In genomic region chr7:150276132-150276695, GRCh38 we compare ENCODE assay signal across 8 cellular contexts. TPM values are rescaled to one million over a fixed set of nuclear protein-coding genes. Genes with fewer than 3 reads are reported as not detected.
DNase-seq lines count a peak whose midpoint lies in the region; ATAC-seq, FAIRE-seq and TF ChIP-seq lines count a peak whose summit lies in the region.
"Not testable (repeated sequence)": the region's sequence is repeated elsewhere in the genome, so short reads cannot be mapped to it uniquely, and the experiment has no call there.

No MANE protein-coding gene starts in this region.

- not testable (repeated sequence) for BruUV-seq in endothelial cell of umbilical vein (replicated peaks; lab: Mats Ljungman, UMichigan)

- not testable (repeated sequence) for H3K9me1 ChIP-seq in endothelial cell of umbilical vein (replicated peaks; ENCODE audit: control insufficient read depth, extremely low read depth, insufficient read depth, low read length)

- not testable (repeated sequence) for TF ChIP-seq POLR2A in endothelial cell of umbilical vein (IDR thresholded peaks at IDR 0.05; ENCODE audit: low read depth, low read length)

- not testable (repeated sequence) for H3K9ac ChIP-seq in Karpas-422 (ENCODE audit: low read length); OCI-LY1 (ENCODE audit: low read length); endothelial cell of umbilical vein (replicated peaks; ENCODE audit: extremely low read depth, insufficient read depth, low read length)

- H3K27ac ChIP-seq in C4-2B; Karpas-422 (ENCODE audit: low read length); OCI-LY1 (ENCODE audit: low read depth, low read length, poor library complexity, severe bottlenecking); endothelial cell of umbilical vein (ENCODE audit: insufficient read depth, low read depth, low read length): not testable (repeated sequence)

- POLR2A ChIA-PET in endothelial cell of umbilical vein (lab: Charles Lee), result not testable (repeated sequence)

- not testable (repeated sequence) for H3K79me2 ChIP-seq in Karpas-422 (ENCODE audit: low read length); OCI-LY1 (ENCODE audit: insufficient read depth, low read length); endothelial cell of umbilical vein (ENCODE audit: control insufficient read depth, insufficient read depth, low read length)

- peak; percentile 88 for ATAC-seq in left lobe of liver

- not testable (repeated sequence) for H3K4me3 ChIP-seq in Karpas-422 (ENCODE audit: low read length); OCI-LY1 (ENCODE audit: low read depth, low read length, poor library complexity, severe bottlenecking); endothelial cell of umbilical vein (replicated peaks in 1 of 3; ENCODE audit: insufficient read depth in 1 of 3, low read depth in 1 of 3, low read length in 3 of 3)

- H3K9me2 ChIP-seq in Karpas-422 (replicated peaks; ENCODE audit: insufficient read depth, low read length); OCI-LY1 (ENCODE audit: low read depth, low read length): not testable (repeated sequence)

- H2AFZ ChIP-seq in Karpas-422 (ENCODE audit: low read length); OCI-LY1 (ENCODE audit: low read length); endothelial cell of umbilical vein (ENCODE audit: low read depth, low read length): not testable (repeated sequence)

- not testable (repeated sequence) for H3K9me3 ChIP-seq in Karpas-422 (ENCODE audit: low read length); OCI-LY1 (ENCODE audit: low read length); endothelial cell of umbilical vein (replicated peaks; ENCODE audit: control insufficient read depth, insufficient read depth, low read length)

- TF ChIP-seq CTCF in C4-2B (conservative IDR thresholded peaks at IDR 0.05) (peak; percentile 89), OCI-LY1 (IDR thresholded peaks at IDR 0.05; ENCODE audit: low read length) (peak; percentile 60), endothelial cell of umbilical vein (IDR thresholded peaks at IDR 0.05; ENCODE audit: extremely low read depth in 1 of 2, insufficient read depth in 1 of 2, low read depth in 1 of 2, low read length in 2 of 2) (peak; percentile 28 to 39)

- H4K20me1 ChIP-seq in Karpas-422 (ENCODE audit: insufficient read depth, low read depth, low read length); OCI-LY1 (ENCODE audit: insufficient read depth, low read length); endothelial cell of umbilical vein (replicated peaks; ENCODE audit: control insufficient read depth, extremely low read depth, insufficient read depth, low read length): not testable (repeated sequence)

- H3K4me1 ChIP-seq in Karpas-422 (ENCODE audit: low read length); OCI-LY1 (ENCODE audit: insufficient read depth, low read length, severe bottlenecking); endothelial cell of umbilical vein (ENCODE audit: control insufficient read depth, extremely low read depth, insufficient read depth, low read length): not testable (repeated sequence)

- peak; percentile 89 for FAIRE-seq in endothelial cell of umbilical vein (lab: Jason Lieb, UNC)

- H3K36me3 ChIP-seq in Karpas-422 (ENCODE audit: insufficient read depth, low read length); OCI-LY1 (ENCODE audit: insufficient read depth, low read length); endothelial cell of umbilical vein (ENCODE audit: control insufficient read depth in 2 of 2, extremely low read depth in 1 of 2, insufficient read depth in 2 of 2, low read length in 2 of 2): not testable (repeated sequence)

- dilution Hi-C loops in endothelial cell of umbilical vein (cut with MboI; ENCODE audit: extremely low pct_ligation_motif_present, low sequenced_read_pairs), result not testable (repeated sequence)

- H3F3A ChIP-seq in OCI-LY1 (ENCODE audit: insufficient read depth, low read length), result not testable (repeated sequence)

- CTCF ChIA-PET in endothelial cell of umbilical vein (lab: Charles Lee), result interaction anchor here (1.2 kb wide), 1 partner anchor 392 kb away, joined by 3 read pairs; no protein-coding TSS in a partner anchor

- DNase-seq in GM19238 (ENCODE audit: insufficient read length, low spot score), result peak; percentile 22
- peak; percentile 72 for DNase-seq in Karpas-422
- peak; percentile 38 to 43 for DNase-seq in activated T-cell treated with anti-CD3 and anti-CD28 coated beads, Interleukin-2, amount 50 U/mL, for 48 hours
- peak; percentile 21 for DNase-seq in endothelial cell of umbilical vein (ENCODE audit: low read depth, low spot score)
- DNase-seq in left lobe of liver (ENCODE audit: low spot score), result not testable (repeated sequence)
- DNase-seq in stimulated activated CD4-positive, alpha-beta T cell treated with anti-CD3 and anti-CD28 coated beads, Interleukin-2, amount 100 ng/mL, for 4 hours (ENCODE audit: low read depth), result peak; percentile 17

- intact Hi-C loops in endothelial cell of umbilical vein (cut with micrococcal nuclease), result loop anchor here (5.0 kb wide), 1 partner anchor 469 kb away; no protein-coding TSS in a partner anchor

- H3K4me2 ChIP-seq in Karpas-422 (ENCODE audit: low read depth, low read length, poor library complexity, severe bottlenecking); OCI-LY1 (ENCODE audit: low read length); endothelial cell of umbilical vein (ENCODE audit: insufficient read depth, low read length): not testable (repeated sequence)

- H3K27me3 ChIP-seq in Karpas-422 (ENCODE audit: low read length); OCI-LY1 (ENCODE audit: insufficient read depth, low read length); endothelial cell of umbilical vein (ENCODE audit: control insufficient read depth in 2 of 2, insufficient read depth in 2 of 2, low read length in 2 of 2): not testable (repeated sequence)

RNA-seq across cellular contexts. Expression of gene LRRC61, which starts 46.9 kb away (rescaled TPM):
- 4.1 and 16.5 TPM in 2 replicates for total RNA-seq in Karpas-422 (2014; rRNA removed; shearing (Covaris generic); ENCODE audit: low replicate concordance)
- total RNA-seq in endothelial cell of umbilical vein, result 0.39 TPM in 1 of 2 replicates, not detected in the other
- polyA plus RNA-seq in endothelial cell of umbilical vein, result 0.72 TPM in 2 replicates
- polyA plus RNA-seq in endothelial cell of umbilical vein (2011; cell fraction: cytosol; rRNA removed), result 0.65 and 0.82 TPM in 2 replicates
- 0.24 TPM in 1 of 2 replicates, not detected in the other for polyA plus RNA-seq in endothelial cell of umbilical vein (2011; cell fraction: nucleus; rRNA removed)
- 1.6 and 2.1 TPM in 2 replicates for polyA plus RNA-seq in endothelial cell of umbilical vein (2012)
- 0.32 and 2.1 TPM in 2 replicates for polyA minus RNA-seq in endothelial cell of umbilical vein
- polyA minus RNA-seq in endothelial cell of umbilical vein (2011; cell fraction: cytosol; rRNA and poly(A)+ RNA removed), result 38.1 TPM
- 1.3 and 1.9 TPM in 2 replicates for polyA minus RNA-seq in endothelial cell of umbilical vein (2011; cell fraction: nucleus; rRNA and poly(A)+ RNA removed)
- 14.0 TPM for total RNA-seq in left lobe of liver

RNA-seq across cellular contexts. Expression of gene ACTR3C, which starts 47.1 kb away (rescaled TPM):
- 0.48 and 13.8 TPM in 2 replicates for total RNA-seq in Karpas-422 (2014; rRNA removed; shearing (Covaris generic); ENCODE audit: low replicate concordance)
- total RNA-seq in endothelial cell of umbilical vein (0.69 TPM in 1 of 2 replicates, not detected in the other), left lobe of liver (27.6 TPM)
- polyA plus RNA-seq in endothelial cell of umbilical vein, result 0.24 and 0.33 TPM in 2 replicates
- polyA plus RNA-seq in endothelial cell of umbilical vein (2011; cell fraction: cytosol; rRNA removed), result 0.18 and 0.25 TPM in 2 replicates
- polyA plus RNA-seq in endothelial cell of umbilical vein (2011; cell fraction: nucleus; rRNA removed), result 0.06 and 0.66 TPM in 2 replicates
- 1.4 and 1.6 TPM in 2 replicates for polyA plus RNA-seq in endothelial cell of umbilical vein (2012)
- polyA minus RNA-seq in endothelial cell of umbilical vein, result 1.1 and 2.4 TPM in 2 replicates
- polyA minus RNA-seq in endothelial cell of umbilical vein (2011; cell fraction: cytosol; rRNA and poly(A)+ RNA removed), result 10.3 TPM
- 0.63 and 0.87 TPM in 2 replicates for polyA minus RNA-seq in endothelial cell of umbilical vein (2011; cell fraction: nucleus; rRNA and poly(A)+ RNA removed)

Comparison
In these comparisons a context has a peak if more than half of its experiments do, and no peak if none do; other contexts are left out.
1. CTCF ChIP-seq: peak in every context shown above with its lines; median percentile 89 in C4-2B; 60 in OCI-LY1; 34 in endothelial cell of umbilical vein.